15 cellular contexts compared by ENCODE assay signal in genomic region chr3:111324142-111324541, GRCh38.
DNase-seq lines count a peak whose midpoint lies in the region; ATAC-seq lines count a peak whose summit lies in the region.
"Had no signal": no experiment of that assay in that cellular context is flagged by ENCODE, and none has a peak within 500 bp of the region (broad histone marks: within the 10 kb centered on the region; RNA-seq: fewer than 3 reads in every experiment).

No MANE protein-coding gene starts in this region.

- no peaks in the 10 kb centered on the region for H3K36me3 Mint-ChIP-seq in stimulated activated naive CD8-positive, alpha-beta T cell treated with anti-CD3 and anti-CD28 coated beads, Interleukin-15, Interleukin-2, amounts not matched to agents 100 ng/mL and 50 ng/mL, for 24 hours (ENCODE audit: low read depth)
- H3K36me3 Mint-ChIP-seq in effector memory CD8-positive, alpha-beta T cell (ENCODE audit: insufficient read depth): no peaks in the 10 kb centered on the region

- no peak overlapping the region for H2BK120ac ChIP-seq in neuronal stem cell (ENCODE audit: low read depth, low read length)

- no peak overlapping the region for H3K4me2 ChIP-seq in neuronal stem cell (ENCODE audit: insufficient read depth, low read length, poor library complexity, severe bottlenecking)

- H3K9me3 ChIP-seq in neuronal stem cell (replicated peaks in 1 of 2; ENCODE audit: control insufficient read depth in 2 of 2, insufficient read depth in 1 of 2, low read depth in 1 of 2, low read length in 2 of 2): no peaks in the 10 kb centered on the region
- H3K9me3 ChIP-seq: psoas muscle had no signal

- 100% methylated on average over 1 of the region's 2 CpGs; no CpG with 5 or more reads in 1 of the 2 donors for WGBS in neuronal stem cell (ENCODE audit: extremely low coverage in 2 of 2, insufficient read length in 2 of 2, insufficient replicate concordance in 1 of 2), 2 donors

- H3K36me3 ChIP-seq in neuronal stem cell (replicated peaks in 1 of 2; ENCODE audit: control insufficient read depth in 2 of 2, insufficient read depth in 2 of 2, low read length in 2 of 2): no peaks in the 10 kb centered on the region

- DNase-seq in stimulated activated naive CD8-positive, alpha-beta T cell treated with anti-CD3 and anti-CD28 coated beads, Interleukin-15, Interleukin-2, amounts not matched to agents 100 U/mL and 50 U/mL, for 24 hours: no peak
- DNase-seq in OCI-M1 (lab: John Stamatoyannopoulos, UW) (peak; percentile 30), neuronal stem cell (ENCODE audit: low spot score) (no peak), glomerular visceral epithelial cell (ENCODE audit: extremely low spot score) (no peak), SKM-1 (lab: John Stamatoyannopoulos, UW; ENCODE audit: unreplicated experiment) (no peak), activated gamma-delta T cell treated with Interleukin-2 at 50 U/mL for 16 hours (no peak)
- DNase-seq in effector memory CD8-positive, alpha-beta T cell: no peak
- DNase-seq: activated gamma-delta T cell, C1 segment of cervical spinal cord, midbrain, NCI-H1436 treated with DMSO at 0.1 percent for 48 hours, NCI-H510A treated with DMSO at 0.1 percent for 48 hours, psoas muscle had no signal

- H3K27me3 ChIP-seq in neuronal stem cell (ENCODE audit: control insufficient read depth in 3 of 3, insufficient read depth in 3 of 3, low read depth in 1 of 3, low read length in 3 of 3): no peaks in the 10 kb centered on the region

- H2BK12ac ChIP-seq in neuronal stem cell (ENCODE audit: low read length): no peak overlapping the region

- no peak overlapping the region for H2AFZ ChIP-seq in neuronal stem cell (ENCODE audit: low read length)

- H3K4ac ChIP-seq in neuronal stem cell (ENCODE audit: low read length): no peak overlapping the region

- no peaks in the 10 kb centered on the region for H3K27me3 Mint-ChIP-seq in stimulated activated naive CD8-positive, alpha-beta T cell treated with anti-CD3 and anti-CD28 coated beads, Interleukin-15, Interleukin-2, amounts not matched to agents 100 ng/mL and 50 ng/mL, for 24 hours
- H3K27me3 Mint-ChIP-seq in effector memory CD8-positive, alpha-beta T cell: no peaks in the 10 kb centered on the region

- peak overlapping the region; percentile 65 for H3K4me3 Mint-ChIP-seq in stimulated activated naive CD8-positive, alpha-beta T cell treated with anti-CD3 and anti-CD28 coated beads, Interleukin-15, Interleukin-2, amounts not matched to agents 100 ng/mL and 50 ng/mL, for 24 hours
- peak overlapping the region; percentile 24 to 75 for H3K4me3 Mint-ChIP-seq in effector memory CD8-positive, alpha-beta T cell

- H3K4me3 ChIP-seq in neuronal stem cell (ENCODE audit: low read length in 2 of 2): no peak overlapping the region
- H3K4me3 ChIP-seq: coronary artery, psoas muscle had no signal

- peak overlapping the region; percentile 76 for H3K27ac Mint-ChIP-seq in stimulated activated naive CD8-positive, alpha-beta T cell treated with anti-CD3 and anti-CD28 coated beads, Interleukin-15, Interleukin-2, amounts not matched to agents 100 ng/mL and 50 ng/mL, for 24 hours
- peak overlapping the region; percentile 5 to 80 for H3K27ac Mint-ChIP-seq in effector memory CD8-positive, alpha-beta T cell

- no peak overlapping the region for H3K9ac ChIP-seq in neuronal stem cell (ENCODE audit: low read depth, low read length, poor library complexity)

- no peak overlapping the region for H2AK5ac ChIP-seq in neuronal stem cell (ENCODE audit: low read depth, low read length)

- H3K23ac ChIP-seq in neuronal stem cell (ENCODE audit: low read depth, low read length, poor library complexity): no peak overlapping the region

- H3K14ac ChIP-seq in neuronal stem cell (ENCODE audit: low read length): no peak overlapping the region

- H4K8ac ChIP-seq in neuronal stem cell (ENCODE audit: low read depth, low read length): no peak overlapping the region

- no peak overlapping the region for H4K91ac ChIP-seq in neuronal stem cell (ENCODE audit: low read depth, low read length, poor library complexity)

- H2BK15ac ChIP-seq in neuronal stem cell (ENCODE audit: low read length): no peak overlapping the region

- no peak overlapping the region for H3K18ac ChIP-seq in neuronal stem cell (ENCODE audit: low read length)

- no peak overlapping the region for H3K27ac ChIP-seq in neuronal stem cell (replicated peaks; ENCODE audit: low read length)
- H3K27ac ChIP-seq: coronary artery, psoas muscle had no signal

- ATAC-seq in stimulated activated naive CD8-positive, alpha-beta T cell treated with anti-CD3 and anti-CD28 coated beads, Interleukin-15, Interleukin-2, amounts not matched to agents 100 U/mL and 50 U/mL, for 24 hours: no peak
- peak; percentile 62 for ATAC-seq in effector memory CD8-positive, alpha-beta T cell (replicated peaks)
- ATAC-seq: psoas muscle had no signal

- no peak overlapping the region for H2BK5ac ChIP-seq in neuronal stem cell (ENCODE audit: low read length)

- H3K4me1 ChIP-seq in neuronal stem cell (ENCODE audit: control insufficient read depth in 2 of 2, insufficient read depth in 1 of 2, low read depth in 1 of 2, low read length in 2 of 2): peaks cover 0 to 4% of the 10 kb centered on the region in 2 donors
- H3K4me1 ChIP-seq: psoas muscle had no signal

- H3K9me3 Mint-ChIP-seq in stimulated activated naive CD8-positive, alpha-beta T cell treated with anti-CD3 and anti-CD28 coated beads, Interleukin-15, Interleukin-2, amounts not matched to agents 100 ng/mL and 50 ng/mL, for 24 hours: no peaks in the 10 kb centered on the region
- no peaks in the 10 kb centered on the region for H3K9me3 Mint-ChIP-seq in effector memory CD8-positive, alpha-beta T cell

- H3K79me1 ChIP-seq in neuronal stem cell (ENCODE audit: low read depth, low read length): no peaks in the 10 kb centered on the region

- peaks cover 37% of the 10 kb centered on the region for H3K4me1 Mint-ChIP-seq in stimulated activated naive CD8-positive, alpha-beta T cell treated with anti-CD3 and anti-CD28 coated beads, Interleukin-15, Interleukin-2, amounts not matched to agents 100 ng/mL and 50 ng/mL, for 24 hours (ENCODE audit: low read depth)
- H3K4me1 Mint-ChIP-seq in effector memory CD8-positive, alpha-beta T cell (ENCODE audit: low read depth in 2 of 2): peaks cover 16 to 39% of the 10 kb centered on the region in 2 donors
